ENCODE assay signal across 9 cellular contexts in genomic region chr20:34475979-34476736, GRCh38. TPM values are rescaled to one million over a fixed set of nuclear protein-coding genes. Genes with fewer than 3 reads are reported as not detected.
DNase-seq lines count a peak whose midpoint lies in the region; ATAC-seq and TF ChIP-seq lines count a peak whose summit lies in the region.
"Had no signal": no experiment of that assay in that cellular context is flagged by ENCODE, and none has a peak within 500 bp of the region (broad histone marks: within the 10 kb centered on the region; RNA-seq: fewer than 3 reads in every experiment).

No MANE protein-coding gene starts in this region.

- H3K9me3 ChIP-seq in vagina, result no peaks in the 10 kb centered on the region

- no peaks in the 10 kb centered on the region for H3K27me3 ChIP-seq in vagina

- H3K4me1 ChIP-seq in vagina, result peaks cover 12% of the 10 kb centered on the region

- no peak overlapping the region for H3K27ac Mint-ChIP-seq in activated CD4-positive, alpha-beta T cell treated with anti-CD3 and anti-CD28 coated beads for 36 hours
- no peak overlapping the region for H3K27ac Mint-ChIP-seq in activated CD4-positive, alpha-beta T cell treated with anti-CD3 and anti-CD28 coated beads, Interleukin-2, amount 10 ng/mL, durations not matched to agents 7 days and 5 days
- H3K27ac Mint-ChIP-seq in natural killer cell treated with Interleukin-12 subunit alpha and Interleukin-12 subunit beta and Interleukin-15 and Interleukin-18, amount 100 ng/mL, for 72 hours, result peak overlapping the region; percentile 29 to 66

- intact Hi-C loops in activated CD4-positive, alpha-beta T cell treated with anti-CD3 and anti-CD28 coated beads for 36 hours (cut with DNase I, micrococcal nuclease), result no loop called here
- intact Hi-C loops in vagina (cut with DNase I), result no loop called here

- DNase-seq in activated CD4-positive, alpha-beta T cell treated with anti-CD3 and anti-CD28 coated beads for 36 hours, result peak; percentile 59
- DNase-seq in activated CD4-positive, alpha-beta T cell treated with anti-CD3 and anti-CD28 coated beads, Interleukin-2, amount 50 U/mL, for 4 hours, result no peak
- DNase-seq in activated CD4-positive, alpha-beta T cell treated with anti-CD3 and anti-CD28 coated beads, Interleukin-2, amount 10 ng/mL, durations not matched to agents 7 days and 5 days, result peak; percentile 14
- peak; percentile 66 for DNase-seq in natural killer cell treated with Interleukin-12 subunit alpha and Interleukin-12 subunit beta and Interleukin-15 and Interleukin-18, amount 100 ng/mL, for 72 hours (ENCODE audit: low spot score)
- DNase-seq in vagina (ENCODE audit: extremely low spot score in 2 of 2), result no peak

- peaks cover 0 to 16% of the 10 kb centered on the region in 2 donors for H3K36me3 ChIP-seq in vagina

- H3K27ac ChIP-seq in vagina, result peak overlapping the region; percentile 19

- H3K4me1 Mint-ChIP-seq in activated CD4-positive, alpha-beta T cell treated with anti-CD3 and anti-CD28 coated beads for 36 hours, result peaks cover 6% of the 10 kb centered on the region
- H3K4me1 Mint-ChIP-seq in activated CD4-positive, alpha-beta T cell treated with anti-CD3 and anti-CD28 coated beads, Interleukin-2, amount 10 ng/mL, durations not matched to agents 7 days and 5 days, result peaks cover 15% of the 10 kb centered on the region
- peaks cover 9 to 20% of the 10 kb centered on the region in 2 donors for H3K4me1 Mint-ChIP-seq in natural killer cell treated with Interleukin-12 subunit alpha and Interleukin-12 subunit beta and Interleukin-15 and Interleukin-18, amount 100 ng/mL, for 72 hours (ENCODE audit: low read depth in 2 of 2)

- peak; percentile 42 for ATAC-seq in activated CD4-positive, alpha-beta T cell treated with anti-CD3 and anti-CD28 coated beads for 36 hours
- ATAC-seq in esophagus mucosa (peak; percentile 64), HG03342 (IDR thresholded peaks at IDR 0.05; ENCODE audit: unreplicated experiment) (no peak), GM21367 (IDR thresholded peaks at IDR 0.05; ENCODE audit: unreplicated experiment) (no peak)
- ATAC-seq in natural killer cell treated with Interleukin-12 subunit alpha and Interleukin-12 subunit beta and Interleukin-15 and Interleukin-18, amount 100 ng/mL, for 72 hours, result peak; percentile 84 to 86

- no peaks in the 10 kb centered on the region for H3K9me3 Mint-ChIP-seq in activated CD4-positive, alpha-beta T cell treated with anti-CD3 and anti-CD28 coated beads for 36 hours (ENCODE audit: low read depth)
- peaks cover 3% of the 10 kb centered on the region for H3K9me3 Mint-ChIP-seq in activated CD4-positive, alpha-beta T cell treated with anti-CD3 and anti-CD28 coated beads, Interleukin-2, amount 10 ng/mL, durations not matched to agents 7 days and 5 days
- H3K9me3 Mint-ChIP-seq in natural killer cell treated with Interleukin-12 subunit alpha and Interleukin-12 subunit beta and Interleukin-15 and Interleukin-18, amount 100 ng/mL, for 72 hours, result no peaks in the 10 kb centered on the region
- H3K9me3 Mint-ChIP-seq: CD8-positive, alpha-beta memory T cell had no signal

- POLR2A ChIA-PET in activated CD4-positive, alpha-beta T cell treated with anti-CD3 and anti-CD28 coated beads for 36 hours (lab: Charles Lee), result no interaction called here
- POLR2A ChIA-PET in activated CD4-positive, alpha-beta T cell treated with anti-CD3 and anti-CD28 coated beads, Interleukin-2, amount 10 ng/mL, durations not matched to agents 7 days and 5 days (lab: Charles Lee), result no interaction called here

- CTCF ChIA-PET in activated CD4-positive, alpha-beta T cell treated with anti-CD3 and anti-CD28 coated beads for 36 hours (lab: Charles Lee), result interaction anchor here (0.6 to 4.4 kb wide), 5 partner anchors 13 to 633 kb away, joined by 3 to 20 read pairs (median 5); no protein-coding TSS in a partner anchor
- CTCF ChIA-PET in activated CD4-positive, alpha-beta T cell treated with anti-CD3 and anti-CD28 coated beads, Interleukin-2, amount 10 ng/mL, durations not matched to agents 7 days and 5 days (lab: Charles Lee), result interaction anchor here (0.9 to 1.5 kb wide), 3 partner anchors 18 to 164 kb away, joined by 3 read pairs; no protein-coding TSS in a partner anchor

- no peak overlapping the region for H3K4me3 Mint-ChIP-seq in activated CD4-positive, alpha-beta T cell treated with anti-CD3 and anti-CD28 coated beads for 36 hours
- no peak overlapping the region for H3K4me3 Mint-ChIP-seq in activated CD4-positive, alpha-beta T cell treated with anti-CD3 and anti-CD28 coated beads, Interleukin-2, amount 10 ng/mL, durations not matched to agents 7 days and 5 days
- peak overlapping the region; percentile 9 for H3K4me3 Mint-ChIP-seq in natural killer cell treated with Interleukin-12 subunit alpha and Interleukin-12 subunit beta and Interleukin-15 and Interleukin-18, amount 100 ng/mL, for 72 hours

- H3K4me3 ChIP-seq in vagina, result no peak overlapping the region

- TF ChIP-seq CTCF in vagina (IDR thresholded peaks at IDR 0.05), result peak in 1 of 3 experiments; percentile 19

- H3K36me3 Mint-ChIP-seq in activated CD4-positive, alpha-beta T cell treated with anti-CD3 and anti-CD28 coated beads for 36 hours (ENCODE audit: low read depth), result peaks cover 48% of the 10 kb centered on the region
- H3K36me3 Mint-ChIP-seq in activated CD4-positive, alpha-beta T cell treated with anti-CD3 and anti-CD28 coated beads, Interleukin-2, amount 10 ng/mL, durations not matched to agents 7 days and 5 days (ENCODE audit: low read depth), result peaks cover 48% of the 10 kb centered on the region
- H3K36me3 Mint-ChIP-seq in natural killer cell treated with Interleukin-12 subunit alpha and Interleukin-12 subunit beta and Interleukin-15 and Interleukin-18, amount 100 ng/mL, for 72 hours, result no peaks in the 10 kb centered on the region

- TF ChIP-seq POLR2A in vagina (IDR thresholded peaks at IDR 0.05), result no peak

- H3K27me3 Mint-ChIP-seq in activated CD4-positive, alpha-beta T cell treated with anti-CD3 and anti-CD28 coated beads for 36 hours, result no peaks in the 10 kb centered on the region
- H3K27me3 Mint-ChIP-seq in activated CD4-positive, alpha-beta T cell treated with anti-CD3 and anti-CD28 coated beads, Interleukin-2, amount 10 ng/mL, durations not matched to agents 7 days and 5 days, result no peaks in the 10 kb centered on the region
- no peaks in the 10 kb centered on the region for H3K27me3 Mint-ChIP-seq in natural killer cell treated with Interleukin-12 subunit alpha and Interleukin-12 subunit beta and Interleukin-15 and Interleukin-18, amount 100 ng/mL, for 72 hours
- H3K27me3 Mint-ChIP-seq: CD8-positive, alpha-beta memory T cell had no signal

RNA-seq across cellular contexts. Expression of gene DYNLRB1, which starts 40.1 kb away (rescaled TPM):
- total RNA-seq in activated CD4-positive, alpha-beta T cell treated with anti-CD3 and anti-CD28 coated beads for 36 hours, result 100 to 1,000 TPM in 1 of 2 experiments, 10 to 100 TPM in 1; 83.5 to 122 TPM
- total RNA-seq in activated CD4-positive, alpha-beta T cell treated with anti-CD3 and anti-CD28 coated beads, Interleukin-2, amount 10 ng/mL, durations not matched to agents 7 days and 5 days, result 100 to 1,000 TPM in 1 of 2 experiments, 10 to 100 TPM in 1; 90.5 to 105 TPM
- total RNA-seq in esophagus mucosa (80.7 TPM), vagina (135 TPM)
- 100 to 1,000 TPM in 1 of 2 donors, 10 to 100 TPM in 1; 71.4 to 120 TPM for total RNA-seq in natural killer cell treated with Interleukin-12 subunit alpha and Interleukin-12 subunit beta and Interleukin-15 and Interleukin-18, amount 100 ng/mL, for 72 hours

Comparison
In these comparisons a context has a peak if more than half of its experiments do, and no peak if none do; other contexts are left out.
1. DNase-seq: peak in activated CD4-positive, alpha-beta T cell treated with anti-CD3 and anti-CD28 coated beads for 36 hours (single experiment), activated CD4-positive, alpha-beta T cell treated with anti-CD3 and anti-CD28 coated beads, Interleukin-2, amount 10 ng/mL, durations not matched to agents 7 days and 5 days (single experiment) and natural killer cell treated with Interleukin-12 subunit alpha and Interleukin-12 subunit beta and Interleukin-15 and Interleukin-18, amount 100 ng/mL, for 72 hours (single experiment); none in activated CD4-positive, alpha-beta T cell treated with anti-CD3 and anti-CD28 coated beads, Interleukin-2, amount 50 U/mL, for 4 hours (0 of 2) and vagina (0 of 2).
2. ATAC-seq: peak in activated CD4-positive, alpha-beta T cell treated with anti-CD3 and anti-CD28 coated beads for 36 hours (single experiment), esophagus mucosa (single experiment) and natural killer cell treated with Interleukin-12 subunit alpha and Interleukin-12 subunit beta and Interleukin-15 and Interleukin-18, amount 100 ng/mL, for 72 hours (2 of 2); none in HG03342 (single experiment) and GM21367 (single experiment).
3. H3K27ac Mint-ChIP-seq: peak in natural killer cell treated with Interleukin-12 subunit alpha and Interleukin-12 subunit beta and Interleukin-15 and Interleukin-18, amount 100 ng/mL, for 72 hours (2 of 2); none in activated CD4-positive, alpha-beta T cell treated with anti-CD3 and anti-CD28 coated beads for 36 hours (single experiment) and activated CD4-positive, alpha-beta T cell treated with anti-CD3 and anti-CD28 coated beads, Interleukin-2, amount 10 ng/mL, durations not matched to agents 7 days and 5 days (single experiment).